Comparison of ENCODE assay signal across 14 cellular contexts in genomic region chr10:12526311-12526710, GRCh38.
A peak's percentile ranks its signal among the peaks of the same experiment; 100 is the strongest.
DNase-seq lines count a peak whose midpoint lies in the region; ATAC-seq and TF ChIP-seq lines count a peak whose summit lies in the region.
"Had no signal": no experiment of that assay in that cellular context is flagged by ENCODE, and none has a peak within 500 bp of the region (broad histone marks: within the 10 kb centered on the region; RNA-seq: fewer than 3 reads in every experiment).

No MANE protein-coding gene starts in this region.

- peak; percentile 17 for DNase-seq in activated CD8-positive, alpha-beta memory T cell treated with anti-CD3 and anti-CD28 coated beads for 24 hours
- DNase-seq in activated CD8-positive, alpha-beta memory T cell treated with anti-CD3 and anti-CD28 coated beads, Interleukin-2, amount 50 U/mL, for 4 hours = no peak
- no peak for DNase-seq in nephron progenitor cell
- DNase-seq in type B pancreatic cell (ENCODE audit: extremely low spot score, unreplicated experiment) = no peak
- DNase-seq in cardiac septum (ENCODE audit: low spot score) = no peak
- DNase-seq: CD4-positive, CD25-positive, alpha-beta regulatory T cell; CD8-positive, alpha-beta T cell; DMS153; DND-41; GOT3; H7; HCEC 1CT had no signal

- H3K4me3 Mint-ChIP-seq in nephron progenitor cell (no peak overlapping the region), type B pancreatic cell (no peak overlapping the region)
- H3K4me3 Mint-ChIP-seq: B cell; CD4-positive, CD25-positive, alpha-beta regulatory T cell; CD8-positive, alpha-beta T cell had no signal

- peaks cover 3% of the 10 kb centered on the region for H3K27me3 Mint-ChIP-seq in nephron progenitor cell (ENCODE audit: low read depth, poor library complexity)
- no peaks in the 10 kb centered on the region for H3K27me3 Mint-ChIP-seq in type B pancreatic cell
- H3K27me3 Mint-ChIP-seq: B cell; CD4-positive, CD25-positive, alpha-beta regulatory T cell had no signal

- H3K36me3 Mint-ChIP-seq in nephron progenitor cell (ENCODE audit: low read depth) (peaks cover 13% of the 10 kb centered on the region), type B pancreatic cell (peaks cover 6% of the 10 kb centered on the region)
- H3K36me3 Mint-ChIP-seq: CD8-positive, alpha-beta T cell had no signal

- no peak for ATAC-seq in GM19397 (IDR thresholded peaks at IDR 0.05; ENCODE audit: unreplicated experiment)
- ATAC-seq: CD8-positive, alpha-beta T cell had no signal

- H3K27ac Mint-ChIP-seq in nephron progenitor cell (peak overlapping the region; percentile 61), type B pancreatic cell (peak overlapping the region; percentile 46)
- H3K27ac Mint-ChIP-seq: B cell; CD8-positive, alpha-beta T cell had no signal

- H3K9me3 Mint-ChIP-seq in nephron progenitor cell (peaks cover 42% of the 10 kb centered on the region), type B pancreatic cell (peaks cover 11% of the 10 kb centered on the region)

- intact Hi-C loops in cardiac septum (cut with DNase I) = no loop called here

- TF ChIP-seq CTCF in nephron progenitor cell (IDR thresholded peaks at IDR 0.05) = no peak
- TF ChIP-seq CTCF in type B pancreatic cell (conservative IDR thresholded peaks at IDR 0.05) = no peak

- H3K4me1 Mint-ChIP-seq in nephron progenitor cell (no peaks in the 10 kb centered on the region), type B pancreatic cell (ENCODE audit: unreplicated experiment) (no peaks in the 10 kb centered on the region)
